23 cellular contexts compared by ENCODE assay signal in the genomic region with DNA sequence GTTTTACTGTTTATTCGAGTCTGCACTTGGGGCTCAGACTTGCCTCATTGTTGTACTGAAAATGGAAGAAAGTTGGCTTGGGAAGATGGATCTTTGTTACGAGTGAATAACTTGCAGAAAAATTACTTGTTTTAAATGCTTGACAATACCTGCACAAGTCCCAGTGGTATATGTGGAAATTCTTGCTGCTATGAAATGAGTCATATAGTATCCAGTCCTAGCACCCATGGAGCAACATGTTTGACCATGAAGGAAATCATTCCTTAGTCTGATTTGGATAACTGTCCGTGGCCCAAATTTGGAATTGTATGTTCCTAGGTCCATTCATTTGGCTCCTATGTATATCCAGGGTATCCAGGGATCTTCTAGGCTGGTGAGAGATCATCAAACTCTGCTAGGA.
"Had no signal": no experiment of that assay in that cellular context is flagged by ENCODE, and none has a peak within 500 bp of the region (broad histone marks: within the 10 kb centered on the region; RNA-seq: fewer than 3 reads in every experiment).

No MANE protein-coding gene starts in this region.

- H3K9me3 ChIP-seq: esophagus muscularis mucosa, lower lobe of right lung, right lobe of liver, suprapubic skin, thyroid gland, vagina had no signal

- H3K27me3 ChIP-seq: esophagus muscularis mucosa, neural progenitor cell, right lobe of liver, suprapubic skin, thyroid gland, vagina had no signal

- H3K27ac Mint-ChIP-seq: memory B cell; naive B cell; natural killer cell treated with Interleukin-12 subunit alpha and Interleukin-12 subunit beta and Interleukin-15 and Interleukin-18, amount 100 ng/mL, for 72 hours; neural progenitor cell; progenitor cell of endocrine pancreas; stimulated activated naive CD8-positive, alpha-beta T cell treated with anti-CD3 and anti-CD28 coated beads, Interleukin-15, amount 100 ng/mL, for 72 hours had no signal

- H3K4me2 ChIP-seq: neural progenitor cell, smooth muscle cell had no signal

- ATAC-seq: left ventricle myocardium superior; lower lobe of right lung; natural killer cell treated with Interleukin-12 subunit alpha and Interleukin-12 subunit beta and Interleukin-15 and Interleukin-18, amount 100 ng/mL, for 72 hours; right lobe of liver; stimulated activated naive CD8-positive, alpha-beta T cell treated with anti-CD3 and anti-CD28 coated beads, Interleukin-15, amount 100 ng/mL, for 72 hours had no signal

- H3K36me3 ChIP-seq: esophagus muscularis mucosa, lower lobe of right lung, neural progenitor cell, right lobe of liver, suprapubic skin, thyroid gland, vagina had no signal

- H3K4me1 ChIP-seq: lower lobe of right lung, neural progenitor cell, parathyroid adenoma, right lobe of liver, suprapubic skin, vagina had no signal

- H3K36me3 Mint-ChIP-seq: memory B cell; naive B cell; natural killer cell treated with Interleukin-12 subunit alpha and Interleukin-12 subunit beta and Interleukin-15 and Interleukin-18, amount 100 ng/mL, for 72 hours had no signal

- H3K4me1 Mint-ChIP-seq: memory B cell; naive B cell; stimulated activated naive CD8-positive, alpha-beta T cell treated with anti-CD3 and anti-CD28 coated beads, Interleukin-15, amount 100 ng/mL, for 72 hours had no signal

- H3K4me3 Mint-ChIP-seq: memory B cell; naive B cell; natural killer cell treated with Interleukin-12 subunit alpha and Interleukin-12 subunit beta and Interleukin-15 and Interleukin-18, amount 100 ng/mL, for 72 hours; neural progenitor cell; stimulated activated naive CD8-positive, alpha-beta T cell treated with anti-CD3 and anti-CD28 coated beads, Interleukin-15, amount 100 ng/mL, for 72 hours had no signal

- H3K27ac ChIP-seq: dorsolateral prefrontal cortex, esophagus muscularis mucosa, lower lobe of right lung, neural progenitor cell, parathyroid adenoma, right lobe of liver, suprapubic skin, thyroid gland, vagina had no signal

- H3K9me3 Mint-ChIP-seq: memory B cell; natural killer cell treated with Interleukin-12 subunit alpha and Interleukin-12 subunit beta and Interleukin-15 and Interleukin-18, amount 100 ng/mL, for 72 hours; neural progenitor cell; stimulated activated naive CD8-positive, alpha-beta T cell treated with anti-CD3 and anti-CD28 coated beads, Interleukin-15, amount 100 ng/mL, for 72 hours had no signal

- H3K27me3 Mint-ChIP-seq: natural killer cell treated with Interleukin-12 subunit alpha and Interleukin-12 subunit beta and Interleukin-15 and Interleukin-18, amount 100 ng/mL, for 72 hours; stimulated activated naive CD8-positive, alpha-beta T cell treated with anti-CD3 and anti-CD28 coated beads, Interleukin-15, amount 100 ng/mL, for 72 hours had no signal

- H2AFZ ChIP-seq: neural progenitor cell, parathyroid adenoma had no signal

- H3K4me3 ChIP-seq: dorsolateral prefrontal cortex, esophagus muscularis mucosa, lower lobe of right lung, neural progenitor cell, right lobe of liver, smooth muscle cell, suprapubic skin, thyroid gland, vagina had no signal

- DNase-seq: dorsolateral prefrontal cortex; effector CD4-positive, alpha-beta T cell; left ventricle myocardium superior; lower lobe of right lung; naive B cell; right lobe of liver; stimulated activated CD4-positive, alpha-beta T cell treated with anti-CD3 and anti-CD28 coated beads, Interleukin-12 subunit alpha, Interleukin-12 subunit beta, amount 100 ng/mL, for 4 hours; stimulated activated CD4-positive, alpha-beta T cell treated with anti-CD3 and anti-CD28 coated beads, Interleukin-1b, Interleukin-23, amount 100 ng/mL, for 48 hours; stimulated activated CD4-positive, alpha-beta T cell treated with anti-CD3 and anti-CD28 coated beads, Interleukin-4, amount 100 ng/mL, for 1 hour; stimulated activated CD8-positive, alpha-beta memory T cell treated with anti-CD3 and anti-CD28 coated beads, Interleukin-4, amount 100 ng/mL, for 48 hours; stimulated activated naive CD4-positive, alpha-beta T cell; stimulated activated naive CD8-positive, alpha-beta T cell treated with anti-CD3 and anti-CD28 coated beads, Interleukin-15, amount 100 ng/mL, for 72 hours; thyroid gland; trophoblast cell had no signal

- H3K9ac ChIP-seq: neural progenitor cell, parathyroid adenoma had no signal

- H3K79me2 ChIP-seq: parathyroid adenoma had no signal
